21 cellular contexts compared by ENCODE assay signal in the genomic region with DNA sequence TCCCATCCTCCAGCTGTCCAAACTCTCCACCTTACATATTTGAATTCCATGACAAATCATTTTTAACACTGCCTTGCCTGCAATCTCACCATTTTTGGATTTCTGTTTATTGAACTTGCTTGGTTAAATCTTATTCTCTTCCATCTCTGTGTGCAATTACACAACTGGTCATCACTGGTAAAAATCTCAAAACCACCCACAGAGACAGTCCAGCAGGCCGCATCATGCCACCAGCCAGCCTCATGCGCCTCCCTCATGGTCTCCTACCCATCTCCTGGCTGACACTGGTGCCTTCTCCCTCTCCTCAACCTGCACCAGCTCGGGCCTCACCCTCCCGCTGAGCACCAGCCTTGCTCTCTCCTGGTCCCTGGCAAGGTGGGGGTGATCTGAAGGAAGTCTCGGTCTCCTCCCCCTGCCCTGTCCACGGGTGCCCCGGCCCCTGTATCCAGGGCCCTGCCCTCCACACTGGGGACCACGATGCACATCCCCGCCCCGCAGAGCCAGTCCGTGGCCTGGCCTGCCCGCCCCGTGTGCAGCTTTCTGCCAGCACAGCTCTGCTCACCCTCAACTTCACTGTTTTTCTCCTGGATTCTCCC.
DNase-seq lines count a peak whose midpoint lies in the region; ATAC-seq, FAIRE-seq and TF ChIP-seq lines count a peak whose summit lies in the region.
"Had no signal": no experiment of that assay in that cellular context is flagged by ENCODE, and none has a peak within 500 bp of the region (broad histone marks: within the 10 kb centered on the region; RNA-seq: fewer than 3 reads in every experiment).

No MANE protein-coding gene starts in this region.

- FAIRE-seq in H54 (lab: Jason Lieb, UNC): no peak
- FAIRE-seq: endothelial cell of umbilical vein, urothelium cell line had no signal

- H3K27ac ChIP-seq in skin epidermis: peak overlapping the region in 19 of 21 experiments; percentile 3 to 87 (median 55)
- H3K27ac ChIP-seq: BLaER1, colonic mucosa, gastrocnemius medialis, stomach had no signal

- peak; percentile 21 for DNase-seq in EL
- DNase-seq in M059J (ENCODE audit: low read depth): peak; percentile 45
- peak; percentile 15 for DNase-seq in fibroblast of gingiva (ENCODE audit: low read depth)
- no peak for DNase-seq in NCI-H2029 treated with DMSO at 0.1 percent for 48 hours (lab: John Stamatoyannopoulos, UW)
- DNase-seq in H54 (ENCODE audit: insufficient read length, low spot score): no peak
- DNase-seq: activated CD4-positive, alpha-beta T cell treated with anti-CD3 and anti-CD28 coated beads, Interleukin-2, amount 10 ng/mL, durations not matched to agents 7 days and 5 days; activated naive CD4-positive, alpha-beta T cell treated with Interleukin-2 at 50 U/mL for 16 hours; activated T-cell treated with anti-CD3 and anti-CD28 coated beads for 4 hours; colonic mucosa; gastrocnemius medialis; NCI-H1694 treated with DMSO at 0.1 percent for 48 hours; NCI-H226; RPMI8226; stimulated activated CD4-positive, alpha-beta T cell treated with anti-CD3 and anti-CD28 coated beads, Interleukin-2, amount 100 ng/mL, for 24 hours had no signal

- no peak overlapping the region for H3K4me3 ChIP-seq in skin epidermis
- H3K4me3 ChIP-seq: BLaER1, colonic mucosa, gastrocnemius medialis, stomach had no signal

- ATAC-seq in HG02798 (IDR thresholded peaks at IDR 0.05; ENCODE audit: poor library complexity, unreplicated experiment): no peak
- ATAC-seq: gastrocnemius medialis, right cardiac atrium had no signal

- no peak for TF ChIP-seq POLR2A in H54 (IDR thresholded peaks at IDR 0.05; ENCODE audit: low read depth, low read length)

Comparison
In these comparisons a context has a peak if more than half of its experiments do, and no peak if none do; other contexts are left out.
1. DNase-seq: peak in EL (single experiment), M059J (single experiment) and fibroblast of gingiva (single experiment); none in NCI-H2029 treated with DMSO at 0.1 percent for 48 hours (single experiment) and H54 (single experiment).